In genomic region chr5:53298841-53299240, GRCh38 we compare ENCODE assay signal across 24 cellular contexts.
"Had no signal": no experiment of that assay in that cellular context is flagged by ENCODE, and none has a peak within 500 bp of the region (broad histone marks: within the 10 kb centered on the region; RNA-seq: fewer than 3 reads in every experiment).

No MANE protein-coding gene starts in this region.

- H3K4me3 ChIP-seq: ascending aorta, breast epithelium, esophagus squamous epithelium, psoas muscle, spleen, tibial nerve had no signal

- H3K27ac Mint-ChIP-seq: activated B cell treated with CpG ODN at 0.5 μM for 24 hours; activated naive CD4-positive, alpha-beta T cell treated with anti-CD3 and anti-CD28 coated beads, Interleukin-2, amount 50 U/mL, for 24 hours; activated T-helper 2 cell treated with anti-CD3 and anti-CD28 coated beads, Interferon-gamma antibody, Interleukin-2, Interleukin-4, amounts not matched to agents 10 μg/mL and 5 μg/mL and 100 μg/mL, durations not matched to agents 14 hours and 24 hours and 36 hours; memory B cell; naive thymus-derived CD8-positive, alpha-beta T cell; T-cell; T-helper 2 cell treated with Interferon-gamma antibody and Interleukin-4, amounts not matched to agents 5 μg/mL and 100 μg/mL, for 36 hours had no signal

- H3K9me3 Mint-ChIP-seq: activated B cell treated with CpG ODN at 0.5 μM for 24 hours; activated T-helper 2 cell treated with anti-CD3 and anti-CD28 coated beads, Interferon-gamma antibody, Interleukin-2, Interleukin-4, amounts not matched to agents 10 μg/mL and 5 μg/mL and 100 μg/mL, durations not matched to agents 14 hours and 24 hours and 36 hours; T-cell; T-helper 2 cell treated with Interferon-gamma antibody and Interleukin-4, amounts not matched to agents 5 μg/mL and 100 μg/mL, for 36 hours had no signal

- H3K4me3 Mint-ChIP-seq: activated B cell treated with CpG ODN at 0.5 μM for 24 hours; activated naive CD4-positive, alpha-beta T cell treated with anti-CD3 and anti-CD28 coated beads, Interleukin-2, amount 50 U/mL, for 24 hours; central memory CD8-positive, alpha-beta T cell; memory B cell; naive thymus-derived CD8-positive, alpha-beta T cell; neural crest cell; T-cell; T-helper 2 cell treated with Interferon-gamma antibody and Interleukin-4, amounts not matched to agents 5 μg/mL and 100 μg/mL, for 36 hours had no signal

- DNase-seq: activated B cell treated with CpG ODN at 0.5 μM for 24 hours; activated CD4-positive, alpha-beta T cell treated with anti-CD3 and anti-CD28 coated beads, Interleukin-2, amount 50 U/mL, for 4 hours; dermis blood vessel endothelial cell; effector CD4-positive, alpha-beta T cell; esophagus squamous epithelium; head of caudate nucleus; hippocampal formation; midbrain; naive thymus-derived CD8-positive, alpha-beta T cell; nucleus accumbens; psoas muscle; spleen; stimulated activated CD4-positive, alpha-beta T cell treated with anti-CD3 and anti-CD28 coated beads, Interleukin-2, amount 100 ng/mL, for 48 hours; stimulated activated naive CD4-positive, alpha-beta T cell treated with Interleukin-2 at 50 U/mL for 16 hours; T-cell had no signal

- H3K36me3 Mint-ChIP-seq: activated naive CD4-positive, alpha-beta T cell treated with anti-CD3 and anti-CD28 coated beads, Interleukin-2, amount 50 U/mL, for 24 hours; memory B cell; naive thymus-derived CD8-positive, alpha-beta T cell; T-cell had no signal

- ATAC-seq: naive thymus-derived CD8-positive, alpha-beta T cell; psoas muscle; T-cell had no signal

- H3K4me1 Mint-ChIP-seq: activated B cell treated with CpG ODN at 0.5 μM for 24 hours; activated naive CD4-positive, alpha-beta T cell treated with anti-CD3 and anti-CD28 coated beads, Interleukin-2, amount 50 U/mL, for 24 hours; central memory CD8-positive, alpha-beta T cell; memory B cell; neural crest cell; T-cell had no signal

- H3K27me3 Mint-ChIP-seq: central memory CD8-positive, alpha-beta T cell; memory B cell had no signal
